ENCODE assay signal across 22 cellular contexts in the genomic region with DNA sequence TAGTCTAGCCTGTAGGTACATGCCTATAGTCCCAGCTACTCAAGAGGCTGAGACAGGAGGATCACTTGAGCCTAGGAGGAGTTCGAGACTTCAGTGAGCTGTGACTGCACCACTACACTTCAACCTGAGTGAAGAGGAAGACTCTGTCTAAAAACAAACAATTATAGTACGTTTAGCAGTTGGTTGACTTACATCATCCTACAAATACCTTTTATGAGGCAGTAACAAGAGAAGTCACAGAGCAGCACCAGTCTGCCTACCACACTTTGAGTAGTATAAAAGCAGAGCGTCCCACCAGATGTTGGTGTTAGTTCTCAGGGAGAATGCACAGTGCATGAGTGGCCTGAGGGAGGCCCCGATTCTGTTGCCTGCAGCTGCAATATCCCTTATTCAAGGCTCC. TPM values are rescaled to one million over a fixed set of nuclear protein-coding genes. Genes with fewer than 3 reads are reported as not detected.
DNase-seq lines count a peak whose midpoint lies in the region; ATAC-seq and TF ChIP-seq lines count a peak whose summit lies in the region.
"Had no signal": no experiment of that assay in that cellular context is flagged by ENCODE, and none has a peak within 500 bp of the region (broad histone marks: within the 10 kb centered on the region; RNA-seq: fewer than 3 reads in every experiment).

No MANE protein-coding gene starts in this region.

- TF ChIP-seq EP300 in gastroesophageal sphincter (IDR thresholded peaks at IDR 0.05), result no peak

- TF ChIP-seq CTCF in lung (IDR thresholded peaks at IDR 0.05; ENCODE audit: control extremely low read depth, extremely low read depth), result no peak
- TF ChIP-seq CTCF in gastroesophageal sphincter (IDR thresholded peaks at IDR 0.05), result no peak

- DNase-seq in DMS79 (lab: John Stamatoyannopoulos, UW) (peak; percentile 95), NCI-H187 treated with DMSO at 0.1 percent for 48 hours (lab: John Stamatoyannopoulos, UW) (peak; percentile 76), NCI-H510A (lab: John Stamatoyannopoulos, UW) (peak; percentile 28), lung (ENCODE audit: low spot score) (no peak)
- DNase-seq: activated CD4-positive, alpha-beta T cell treated with anti-CD3 and anti-CD28 coated beads for 4 hours; activated gamma-delta T cell; caudate nucleus; gastrocnemius medialis; GDM1; hippocampal formation; NCI-H1436; NCI-H446; SK-N-SH; stimulated activated CD4-positive, alpha-beta T cell treated with anti-CD3 and anti-CD28 coated beads, Interleukin-12 subunit alpha, Interleukin-12 subunit beta, amount 100 ng/mL, for 4 hours; stimulated activated CD4-positive, alpha-beta T cell treated with anti-CD3 and anti-CD28 coated beads, Interleukin-4, amount 100 ng/mL, for 1 hour had no signal

- H3K4me3 ChIP-seq in lung (no peak overlapping the region), gastroesophageal sphincter (no peak overlapping the region)
- H3K4me3 ChIP-seq: gastrocnemius medialis, suprapubic skin had no signal

- H3K4me1 ChIP-seq in lung (ENCODE audit: control insufficient read depth in 2 of 2, insufficient read depth in 2 of 2, low read length in 2 of 2) (peaks cover 3 to 5% of the 10 kb centered on the region in 2 donors), gastroesophageal sphincter (peaks cover 0 to 48% (median 0%) of the 10 kb centered on the region in 3 donors)

- TF ChIP-seq POLR2A in gastroesophageal sphincter (IDR thresholded peaks at IDR 0.05), result no peak

- H3K27me3 ChIP-seq in lung (ENCODE audit: control insufficient read depth, insufficient read depth) (no peaks in the 10 kb centered on the region), gastroesophageal sphincter (no peaks in the 10 kb centered on the region)
- H3K27me3 ChIP-seq: gastrocnemius medialis, suprapubic skin had no signal

- WGBS in lung, 2 donors, result 82 to 91% methylated on average over 4 of the region's 4 CpGs
- WGBS in gastroesophageal sphincter (ENCODE audit: low coverage in 1 of 2), 2 donors, result 79 to 84% methylated on average over 3 of the region's 4 CpGs

- H3K36me3 ChIP-seq in lung (ENCODE audit: control insufficient read depth in 2 of 2, insufficient read depth in 2 of 2, low read length in 2 of 2), result peaks cover 0 to 9% of the 10 kb centered on the region in 2 donors
- peaks cover 0 to 26% of the 10 kb centered on the region in 2 donors for H3K36me3 ChIP-seq in gastroesophageal sphincter

- H3K9me3 ChIP-seq in lung (ENCODE audit: control insufficient read depth in 2 of 2, insufficient read depth in 1 of 2, low read length in 1 of 2) (peaks cover 0 to 4% of the 10 kb centered on the region in 2 donors), gastroesophageal sphincter (peaks cover 0 to 12% (median 0%) of the 10 kb centered on the region in 3 donors)
- H3K9me3 ChIP-seq: suprapubic skin had no signal

- no peak overlapping the region for H3K27ac ChIP-seq in lung (ENCODE audit: low read depth in 1 of 2, low read length in 1 of 2)
- no peak overlapping the region for H3K27ac ChIP-seq in gastroesophageal sphincter
- H3K27ac ChIP-seq: gastrocnemius medialis, KMS-11, suprapubic skin had no signal

- ATAC-seq in lung (ENCODE audit: insufficient read depth, low FRiP score), result peak; percentile 62
- ATAC-seq in gastroesophageal sphincter, result no peak
- no peak for ATAC-seq in GM21447 (IDR thresholded peaks at IDR 0.05; ENCODE audit: unreplicated experiment)
- no peak for ATAC-seq in HG02759 (IDR thresholded peaks at IDR 0.05; ENCODE audit: unreplicated experiment)
- ATAC-seq: gastrocnemius medialis; sciatic nerve; stimulated activated memory B cell treated with anti-CD40 and anti-IgM and Interleukin-4, amounts not matched to agents 10 μg/mL and 1 μg/mL and 100 μg/mL, for 72 hours had no signal

RNA-seq across cellular contexts. Expression of a gene that starts 16.1 kb away (rescaled TPM):
- total RNA-seq in lung (10 to 100 TPM; 45.2 to 91.8 TPM), gastroesophageal sphincter (100 to 1,000 TPM in 2 of 4 donors, 10 to 100 TPM in 2; 92.9 to 108 (median 100) TPM)
- 10 to 100 TPM; 23.0 to 30.5 TPM for polyA plus RNA-seq in lung
